12 cellular contexts compared by ENCODE assay signal in the genomic region with DNA sequence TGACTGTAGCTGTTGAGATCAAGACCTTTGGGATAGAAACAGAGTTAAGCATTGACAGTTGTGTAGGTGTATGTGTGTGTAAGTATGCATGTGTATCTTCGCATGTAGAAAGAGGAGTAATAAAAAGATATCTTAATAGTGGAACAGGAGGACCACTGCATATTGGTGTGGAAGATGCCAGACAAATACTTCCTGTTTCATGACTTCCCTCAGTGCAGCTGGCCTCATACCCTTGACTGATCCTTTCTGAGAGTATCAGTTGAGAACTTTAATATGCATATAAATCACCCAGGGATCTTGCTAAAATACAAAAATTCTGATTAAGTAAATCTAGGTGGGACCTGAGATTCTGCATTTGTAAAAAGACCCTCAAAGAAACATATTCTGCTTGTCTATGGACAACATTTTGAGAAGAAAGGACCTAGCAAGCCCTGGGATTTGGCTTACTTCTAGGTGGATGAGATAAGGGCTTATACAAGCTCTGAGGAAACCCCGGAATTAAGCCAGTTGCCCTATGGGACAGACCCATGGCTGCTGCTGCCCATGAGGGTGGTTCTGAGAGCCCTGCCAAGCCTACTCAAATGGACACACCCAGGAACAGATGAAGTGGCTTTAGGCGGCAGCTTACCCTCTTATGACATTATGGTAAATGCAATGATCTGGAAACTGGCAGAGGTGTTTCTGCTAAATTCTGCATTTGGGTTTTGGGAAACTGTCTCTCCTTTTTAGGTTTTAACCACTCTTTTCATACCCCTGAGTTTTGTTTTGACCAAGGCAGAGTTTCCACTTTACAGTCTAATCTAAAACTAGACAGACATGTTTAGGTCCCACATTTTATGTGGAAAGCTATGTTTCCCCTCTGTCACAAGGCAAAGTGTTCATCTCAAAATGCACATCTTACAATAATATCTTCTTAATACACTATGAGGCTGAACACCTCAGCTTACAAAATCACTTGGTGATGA. TPM values are rescaled to one million over a fixed set of nuclear protein-coding genes. Genes with fewer than 3 reads are reported as not detected.
DNase-seq lines count a peak whose midpoint lies in the region; ATAC-seq and FAIRE-seq lines count a peak whose summit lies in the region.
"Had no signal": no experiment of that assay in that cellular context is flagged by ENCODE, and none has a peak within 500 bp of the region (broad histone marks: within the 10 kb centered on the region; RNA-seq: fewer than 3 reads in every experiment).

No MANE protein-coding gene starts in this region.

- H3K27me3 Mint-ChIP-seq in T-helper 2 cell treated with Interferon-gamma antibody and Interleukin-4, amounts not matched to agents 5 μg/mL and 100 μg/mL, for 36 hours (ENCODE audit: low read depth), result no peaks in the 10 kb centered on the region
- H3K27me3 Mint-ChIP-seq in IgD-negative memory B cell (peaks cover 5% of the 10 kb centered on the region), naive B cell (no peaks in the 10 kb centered on the region)

- peak; percentile 62 for DNase-seq in T-helper 2 cell treated with Interferon-gamma antibody and Interleukin-4, amounts not matched to agents 5 μg/mL and 100 μg/mL, for 36 hours (ENCODE audit: low spot score)
- DNase-seq in T-helper 2 cell, result no peak
- DNase-seq in naive B cell, result peak; percentile 11
- DNase-seq in HTR-8/SVneo (ENCODE audit: insufficient read length, low spot score), result no peak
- DNase-seq in Ammon's horn (ENCODE audit: low spot score), result no peak
- DNase-seq: NCI-H1694 treated with DMSO at 0.1 percent for 48 hours had no signal

- H3K4me1 Mint-ChIP-seq in T-helper 2 cell treated with Interferon-gamma antibody and Interleukin-4, amounts not matched to agents 5 μg/mL and 100 μg/mL, for 36 hours (ENCODE audit: low read depth), result peaks cover 67% of the 10 kb centered on the region
- H3K4me1 Mint-ChIP-seq in IgD-negative memory B cell (peaks cover 15 to 26% (median 20%) of the 10 kb centered on the region in 3 donors), naive B cell (peaks cover 13 to 21% (median 15%) of the 10 kb centered on the region in 3 donors)
- H3K4me1 Mint-ChIP-seq: WTC11 had no signal

- FAIRE-seq in HTR-8/SVneo (lab: Jason Lieb, UNC), result no peak
- FAIRE-seq: bronchial epithelial cell had no signal

- H3K4me3 Mint-ChIP-seq in T-helper 2 cell treated with Interferon-gamma antibody and Interleukin-4, amounts not matched to agents 5 μg/mL and 100 μg/mL, for 36 hours, result peak overlapping the region; percentile 7
- H3K4me3 Mint-ChIP-seq in IgD-negative memory B cell (peak overlapping the region in 1 of 4 donors; percentile 0), naive B cell (peak overlapping the region in 2 of 8 donors; percentile 2 to 63)
- H3K4me3 Mint-ChIP-seq: WTC11 had no signal

- ATAC-seq in GM21367 (IDR thresholded peaks at IDR 0.05; ENCODE audit: unreplicated experiment), result peak; percentile 50
- peak; percentile 77 to 82 for ATAC-seq in naive B cell (ENCODE audit: low read depth in 2 of 2)
- ATAC-seq in HG03280 (IDR thresholded peaks at IDR 0.05; ENCODE audit: unreplicated experiment), result no peak
- ATAC-seq: Panc1, WTC11 had no signal

- H3K9me3 Mint-ChIP-seq in T-helper 2 cell treated with Interferon-gamma antibody and Interleukin-4, amounts not matched to agents 5 μg/mL and 100 μg/mL, for 36 hours, result peaks cover 2% of the 10 kb centered on the region
- H3K9me3 Mint-ChIP-seq in IgD-negative memory B cell (no peaks in the 10 kb centered on the region), naive B cell (no peaks in the 10 kb centered on the region)

- H3K36me3 Mint-ChIP-seq in T-helper 2 cell treated with Interferon-gamma antibody and Interleukin-4, amounts not matched to agents 5 μg/mL and 100 μg/mL, for 36 hours (ENCODE audit: low read depth), result peaks cover 84% of the 10 kb centered on the region
- H3K36me3 Mint-ChIP-seq in IgD-negative memory B cell (peaks cover 2% of the 10 kb centered on the region), naive B cell (no peaks in the 10 kb centered on the region)
- H3K36me3 Mint-ChIP-seq: WTC11 had no signal

- peak overlapping the region; percentile 37 for H3K27ac Mint-ChIP-seq in T-helper 2 cell treated with Interferon-gamma antibody and Interleukin-4, amounts not matched to agents 5 μg/mL and 100 μg/mL, for 36 hours
- H3K27ac Mint-ChIP-seq in IgD-negative memory B cell (peak overlapping the region in 2 of 3 donors; percentile 0 to 18), naive B cell (peak overlapping the region in 5 of 6 donors; percentile 4 to 64 (median 34))
- H3K27ac Mint-ChIP-seq: WTC11 had no signal

RNA-seq across cellular contexts. Expression of a gene that starts 8.8 kb away (rescaled TPM):
- polyA plus RNA-seq in IgD-negative memory B cell (6.7 TPM), naive B cell (ENCODE audit: low read depth in 6 of 6) (1 to 10 TPM in 3 of 6 donors, under 1 TPM in 3; 0.12 to 4.9 (median 1.4) TPM)

Comparison
In these comparisons a context has a peak if more than half of its experiments do, and no peak if none do; other contexts are left out.
1. DNase-seq: peak in T-helper 2 cell treated with Interferon-gamma antibody and Interleukin-4, amounts not matched to agents 5 μg/mL and 100 μg/mL, for 36 hours (single experiment) and naive B cell (single experiment); none in T-helper 2 cell (0 of 5), HTR-8/SVneo (single experiment) and Ammon's horn (single experiment).
2. Peak in every context shown above with its lines, with median percentiles within 50 percentile points of each other: H3K27ac Mint-ChIP-seq.